In genomic region chr6:119445666-119446622, GRCh38 we compare ENCODE assay signal across 9 cellular contexts.
DNase-seq lines count a peak whose midpoint lies in the region; ATAC-seq and TF ChIP-seq lines count a peak whose summit lies in the region.
"Had no signal": no experiment of that assay in that cellular context is flagged by ENCODE, and none has a peak within 500 bp of the region (broad histone marks: within the 10 kb centered on the region; RNA-seq: fewer than 3 reads in every experiment).

No MANE protein-coding gene starts in this region.

- ATAC-seq in activated CD4-positive, alpha-beta T cell treated with anti-CD3 and anti-CD28 coated beads for 36 hours, result peak; percentile 82
- ATAC-seq in SK-N-SH treated with all-trans-retinoic acid at 6 μM for 48 hours (peak; percentile 78), left cardiac atrium (peak; percentile 43 to 79), HG03457 (IDR thresholded peaks at IDR 0.05; ENCODE audit: unreplicated experiment) (no peak)
- ATAC-seq: HepG2 had no signal

- peak overlapping the region; percentile 51 to 68 (median 64) for H3K27ac ChIP-seq in transverse colon
- no peak overlapping the region for H3K27ac ChIP-seq in prostate gland

- no peak for TF ChIP-seq POLR2A in transverse colon (IDR thresholded peaks at IDR 0.05)
- TF ChIP-seq POLR2A in prostate gland (IDR thresholded peaks at IDR 0.05), result no peak

- POLR2A ChIA-PET in activated CD4-positive, alpha-beta T cell treated with anti-CD3 and anti-CD28 coated beads for 36 hours (lab: Charles Lee), result no interaction called here

- no peak overlapping the region for H3K4me3 Mint-ChIP-seq in activated CD4-positive, alpha-beta T cell treated with anti-CD3 and anti-CD28 coated beads for 36 hours

- no peak for DNase-seq in activated CD4-positive, alpha-beta T cell treated with anti-CD3 and anti-CD28 coated beads for 36 hours
- DNase-seq in activated CD4-positive, alpha-beta T cell treated with anti-CD3 and anti-CD28 coated beads for 4 hours, result no peak
- no peak for DNase-seq in left cardiac atrium
- no peak for DNase-seq in transverse colon
- DNase-seq in prostate gland (ENCODE audit: low spot score), result no peak
- DNase-seq in SKM-1 treated with dmso at 0.1 percent for 144 hours (lab: John Stamatoyannopoulos, UW; ENCODE audit: unreplicated experiment), result no peak

- in situ Hi-C loops in transverse colon (cut with MboI; ENCODE audit: low pct_ligation_motif_present in 1 of 4, low pct_unique_long_range_greater_than_20kb in 1 of 4, low sequenced_read_pairs in 3 of 4), result no loop called here

- H3K9me3 ChIP-seq in transverse colon, result no peaks in the 10 kb centered on the region
- H3K9me3 ChIP-seq in prostate gland, result no peaks in the 10 kb centered on the region

- H3K9me3 Mint-ChIP-seq in activated CD4-positive, alpha-beta T cell treated with anti-CD3 and anti-CD28 coated beads for 36 hours (ENCODE audit: low read depth), result peaks cover 2% of the 10 kb centered on the region

- H3K4me3 ChIP-seq in transverse colon, result no peak overlapping the region
- no peak overlapping the region for H3K4me3 ChIP-seq in prostate gland

- H3K27ac Mint-ChIP-seq in activated CD4-positive, alpha-beta T cell treated with anti-CD3 and anti-CD28 coated beads for 36 hours, result no peak overlapping the region

- CTCF ChIA-PET in activated CD4-positive, alpha-beta T cell treated with anti-CD3 and anti-CD28 coated beads for 36 hours (lab: Charles Lee), result interaction anchor here (1.8 kb wide), 1 partner anchor 8 kb away, joined by 3 read pairs; no protein-coding TSS in a partner anchor

- TF ChIP-seq CTCF in transverse colon (IDR thresholded peaks at IDR 0.05), result no peak
- no peak for TF ChIP-seq CTCF in prostate gland (IDR thresholded peaks at IDR 0.05)

- peaks cover 13 to 35% (median 19%) of the 10 kb centered on the region in 4 donors for H3K4me1 ChIP-seq in transverse colon
- H3K4me1 ChIP-seq in prostate gland (replicated peaks), result no peaks in the 10 kb centered on the region

- peaks cover 6% of the 10 kb centered on the region for H3K27me3 Mint-ChIP-seq in activated CD4-positive, alpha-beta T cell treated with anti-CD3 and anti-CD28 coated beads for 36 hours

- TF ChIP-seq EP300 in transverse colon (IDR thresholded peaks at IDR 0.05; ENCODE audit: low read depth), result no peak

- H3K27me3 ChIP-seq in transverse colon (no peaks in the 10 kb centered on the region), prostate gland (replicated peaks; ENCODE audit: insufficient read depth) (no peaks in the 10 kb centered on the region)

- H3K36me3 ChIP-seq in transverse colon (no peaks in the 10 kb centered on the region), prostate gland (no peaks in the 10 kb centered on the region)

- WGBS in transverse colon (ENCODE audit: low coverage in 1 of 2), 2 donors, result 85 to 96% methylated on average over 4 to 7 of the region's 7 CpGs
- 90% methylated on average over 7 of the region's 7 CpGs for WGBS in prostate gland

- peaks cover 22% of the 10 kb centered on the region for H3K4me1 Mint-ChIP-seq in activated CD4-positive, alpha-beta T cell treated with anti-CD3 and anti-CD28 coated beads for 36 hours

- peaks cover 1% of the 10 kb centered on the region for H3K36me3 Mint-ChIP-seq in activated CD4-positive, alpha-beta T cell treated with anti-CD3 and anti-CD28 coated beads for 36 hours (ENCODE audit: low read depth)

- intact Hi-C loops in activated CD4-positive, alpha-beta T cell treated with anti-CD3 and anti-CD28 coated beads for 36 hours (cut with DNase I, micrococcal nuclease), result no loop called here
- intact Hi-C loops in left cardiac atrium (cut with DNase I) (no loop called here), transverse colon (cut with DNase I; ENCODE audit: low total_unique reads) (no loop called here), prostate gland (cut with DNase I) (no loop called here)

TF ChIP-seq in SK-N-SH treated with all-trans-retinoic acid at 6 μM for 48 hours, 23 proteins besides CTCF, POLR2A, EP300 and RAD21:
- no peak for TF ChIP-seq PATZ1 (CRISPR knock-in tag; IDR thresholded peaks at IDR 0.05; ENCODE audit: borderline replicate concordance)
- TF ChIP-seq SNAI2 (CRISPR knock-in tag; IDR thresholded peaks at IDR 0.05), result no peak
- 0 out of 2 replicates have a peak, but pooled peaks have one; percentile 5 for TF ChIP-seq ISL1 (CRISPR knock-in tag; IDR thresholded peaks at IDR 0.05)
- no peak for TF ChIP-seq CSDC2 (CRISPR knock-in tag; IDR thresholded peaks at IDR 0.05)

Comparison
In these comparisons a context has a peak if more than half of its experiments do, and no peak if none do; other contexts are left out.
1. H3K27ac ChIP-seq: peak in transverse colon (4 of 4); none in prostate gland (0 of 2).